In genomic region chr13:28494537-28494860, GRCh38 we compare ENCODE assay signal across 8 cellular contexts. TPM values are rescaled to one million over a fixed set of nuclear protein-coding genes. Genes with fewer than 3 reads are reported as not detected.
A peak's percentile ranks its signal among the peaks of the same experiment; 100 is the strongest.
DNase-seq lines count a peak whose midpoint lies in the region; ATAC-seq and TF ChIP-seq lines count a peak whose summit lies in the region.

No MANE protein-coding gene starts in this region.

- peaks cover 0 to 1% of the 10 kb centered on the region in 2 experiments; a peak in 2 of 5 replicates for H3K9me3 Mint-ChIP-seq in H9

- no peak overlapping the region for H3T11ph ChIP-seq in H9 (ENCODE audit: low read length)

- peaks cover 33% of the 10 kb centered on the region; the same call in 1 of the 2 replicates for H3K79me2 ChIP-seq in H9 (ENCODE audit: insufficient read depth, low read length)

- H4K8ac ChIP-seq in H9 (replicated peaks; ENCODE audit: insufficient read length, low read depth, low read length) = no peak overlapping the region

- no peak overlapping the region for H2AFZ ChIP-seq in H9 (ENCODE audit: low read length)

- peaks cover 3% of the 10 kb centered on the region for H3K79me1 ChIP-seq in H9 (ENCODE audit: insufficient read depth, low read depth, low read length, poor library complexity, severe bottlenecking)

- H3K4me2 ChIP-seq in H9 (ENCODE audit: insufficient read depth, insufficient read length, low read length) = peak overlapping the region; percentile 89

- no peak for DNase-seq in AG04450 (ENCODE audit: low read depth, low spot score)
- DNase-seq in H9 = no peak
- DNase-seq in brain microvascular endothelial cell = no peak
- no peak for DNase-seq in NCI-H146 (lab: John Stamatoyannopoulos, UW)
- no peak for DNase-seq in dedifferentiated amniotic fluid mesenchymal stem cell (ENCODE audit: extremely low spot score)

- peak overlapping the region; percentile 76 for H3K9ac ChIP-seq in H9 (ENCODE audit: extremely low read depth, insufficient read length, low read length)

- peaks cover 55% of the 10 kb centered on the region for H3K27me3 ChIP-seq in AG04450 (ENCODE audit: control insufficient read depth, insufficient read depth, low read length)
- H3K27me3 ChIP-seq in H9 (ENCODE audit: insufficient read depth, low read length) = no peaks in the 10 kb centered on the region; the same call in 1 of the 2 replicates
- H3K27me3 ChIP-seq in brain microvascular endothelial cell (replicated peaks) = no peaks in the 10 kb centered on the region
- peaks cover 87% of the 10 kb centered on the region for H3K27me3 ChIP-seq in mononuclear cell (ENCODE audit: insufficient read depth, low read length)

- H3K56ac ChIP-seq in H9 (ENCODE audit: insufficient read length, low read depth, low read length) = no peak overlapping the region

- H2BK5ac ChIP-seq in H9 (ENCODE audit: insufficient read length, low read length) = no peak overlapping the region

- H3K36me3 Mint-ChIP-seq in H9 (ENCODE audit: insufficient read depth in 1 of 3, low read depth in 3 of 3) = peaks cover 14 to 18% (median 15%) of the 10 kb centered on the region in 3 experiments; a peak in 6 of 7 replicates

- in situ Hi-C loops in brain microvascular endothelial cell (cut with HindIII; ENCODE audit: low pct_ligation_motif_present, low sequenced_read_pairs) = no loop called here

- no peak overlapping the region for H3K23ac ChIP-seq in H9 (ENCODE audit: insufficient read length, low read depth, low read length)

- H3K4ac ChIP-seq in H9 (ENCODE audit: low read depth, low read length) = no peak overlapping the region

- H3K27ac ChIP-seq in AG04450 (ENCODE audit: low read depth, low read length) = no peak overlapping the region
- no peak overlapping the region for H3K27ac ChIP-seq in H9 (ENCODE audit: insufficient read length, low read depth, low read length)
- H3K27ac ChIP-seq in brain microvascular endothelial cell = no peak overlapping the region

- no peak overlapping the region for H2BK15ac ChIP-seq in H9 (ENCODE audit: low read depth, low read length)

- peak overlapping the region; percentile 80; the same call in 1 of the 2 replicates for H3K14ac ChIP-seq in H9 (ENCODE audit: insufficient read depth, low read length)

- H3K4me1 ChIP-seq in H9 (ENCODE audit: insufficient read depth, low read length) (peaks cover 12% of the 10 kb centered on the region; the same call in 1 of the 2 replicates), mononuclear cell (ENCODE audit: insufficient read depth, low read length) (peaks cover 39% of the 10 kb centered on the region)

- ATAC-seq in HG03025 (IDR thresholded peaks at IDR 0.05; ENCODE audit: low FRiP score, unreplicated experiment) (no peak), GM21619 (IDR thresholded peaks at IDR 0.05; ENCODE audit: unreplicated experiment) (no peak)

- no peak overlapping the region for H3K18ac ChIP-seq in H9 (ENCODE audit: insufficient read length, low read depth, low read length)

- H3K9me3 ChIP-seq in AG04450 (ENCODE audit: control insufficient read depth, insufficient read depth, low read length) (peaks cover 3% of the 10 kb centered on the region; the same call in 1 of the 2 replicates), H9 (ENCODE audit: control insufficient read depth, low read depth, low read length) (no peaks in the 10 kb centered on the region), mononuclear cell (ENCODE audit: low read depth, low read length) (no peaks in the 10 kb centered on the region)

- no peak overlapping the region for H4K91ac ChIP-seq in H9 (ENCODE audit: insufficient read length, low read depth, low read length)

- no peak overlapping the region for H2BK120ac ChIP-seq in H9 (ENCODE audit: low read depth, low read length, poor library complexity, severe bottlenecking)

- peaks cover 52 to 63% of the 10 kb centered on the region in 2 experiments for H3K4me1 Mint-ChIP-seq in H9

- H3K27me3 Mint-ChIP-seq in H9 (ENCODE audit: low read depth) = peaks cover 21% of the 10 kb centered on the region

- no peak overlapping the region for H2BK20ac ChIP-seq in H9 (ENCODE audit: low read depth, low read length, poor library complexity, severe bottlenecking)

- POLR2A ChIA-PET in AG04450 (lab: Yijun Ruan, JAX) = no interaction called here

- H3K36me3 ChIP-seq in brain microvascular endothelial cell (replicated peaks) = no peaks in the 10 kb centered on the region

- H3K4me3 Mint-ChIP-seq in H9 = peak overlapping the region; percentile 89 to 94

- H4K5ac ChIP-seq in H9 (ENCODE audit: insufficient read length, low read depth, low read length) = no peak overlapping the region

- H4K20me1 ChIP-seq in H9 (ENCODE audit: control insufficient read depth, insufficient read depth, insufficient read length) = no peaks in the 10 kb centered on the region

- H2AK5ac ChIP-seq in H9 (ENCODE audit: insufficient read length, low read length) = no peak overlapping the region

- H3K4me3 ChIP-seq in AG04450 (ENCODE audit: low read depth, low read length) (peak overlapping the region; percentile 57), brain microvascular endothelial cell (ENCODE audit: low read depth, low read length) (peak overlapping the region; percentile 63), mononuclear cell (ENCODE audit: low read length) (peak overlapping the region; percentile 9)

- peaks cover 27% of the 10 kb centered on the region for H3K23me2 ChIP-seq in H9 (ENCODE audit: insufficient read length, low read depth, low read length, poor library complexity, severe bottlenecking)

- CTCF ChIA-PET in AG04450 (lab: Charles Lee) = no interaction called here

- TF ChIP-seq CTCF in AG04450 (IDR thresholded peaks at IDR 0.05; ENCODE audit: low read depth, low read length) (no peak), H9 (conservative IDR thresholded peaks at IDR 0.05) (no peak), brain microvascular endothelial cell (IDR thresholded peaks at IDR 0.05; ENCODE audit: low read depth, low read length, missing control alignments) (no peak)

- H2BK12ac ChIP-seq in H9 (ENCODE audit: insufficient read length, low read depth, low read length) = no peak overlapping the region

- H3K27ac Mint-ChIP-seq in H9 = no peak overlapping the region

- WGBS in H9 (ENCODE audit: extremely low coverage, insufficient read length, low lambda C conversion rate) = no CpG with 5 or more reads among the region's 33 CpGs

RNA-seq across cellular contexts. Expression of gene FLT1, which starts 0.4 kb away (rescaled TPM):
- 2.3 and 2.4 TPM in 2 replicates for polyA plus RNA-seq in AG04450 (2011; rRNA removed)
- polyA minus RNA-seq in AG04450 (2011; rRNA and poly(A)+ RNA removed) = 1.2 and 3.0 TPM in 2 replicates
- total RNA-seq in H9 (2021) (83.4 and 84.1 TPM in 2 replicates), mononuclear cell (1.8 TPM)

Comparison
In these comparisons a context has a peak if more than half of its experiments do, and no peak if none do; other contexts are left out.
1. H3K4me3 ChIP-seq: peak in every context shown above with its lines; median percentile 63 in brain microvascular endothelial cell; 57 in AG04450; 9 in mononuclear cell.
2. RNA of gene FLT1, which starts 0.4 kb away (total RNA-seq): 83.4 to 84.1 TPM in H9; 1.8 TPM in mononuclear cell (single experiment); every median in the first group is over 10 times any median in the second.